1 cellular context compared by ENCODE assay signal in genomic region chr11:115249179-115249578, GRCh38.
A peak's percentile ranks its signal among the peaks of the same experiment; 100 is the strongest.
TF ChIP-seq lines count a peak whose summit lies in the region.

No MANE protein-coding gene starts in this region.

TF ChIP-seq in HepG2, 621 proteins besides CTCF, POLR2A, EP300 and RAD21:
- TF ChIP-seq AHDC1 (CRISPR knock-in tag; IDR thresholded peaks at IDR 0.05; ENCODE audit: borderline replicate concordance) (peak; percentile 28; the same call in 1 of the 2 replicates), ARID5B (CRISPR knock-in tag; IDR thresholded peaks at IDR 0.05) (peak; percentile 43), BCL6 (CRISPR knock-in tag; IDR thresholded peaks at IDR 0.05) (peak; percentile 86), TP53 (CRISPR knock-in tag; conservative IDR thresholded peaks at IDR 0.05) (no peak), SAP130 (CRISPR knock-in tag; IDR thresholded peaks at IDR 0.05; ENCODE audit: low read depth) (peak; percentile 33; the same call in 1 of the 2 replicates), SRF (IDR thresholded peaks at IDR 0.05; ENCODE audit: low read depth, low read length) (no peak), BCLAF1 (IDR thresholded peaks at IDR 0.05) (no peak), FOXA3 (CRISPR knock-in tag; IDR thresholded peaks at IDR 0.05) (peak; percentile 70), TRAFD1 (CRISPR knock-in tag; IDR thresholded peaks at IDR 0.05; ENCODE audit: borderline replicate concordance) (no peak), FOXA1 (IDR thresholded peaks at IDR 0.05) (no peak), FOXA1 (CRISPR knock-in tag; IDR thresholded peaks at IDR 0.05) (peak; percentile 79), TFAP4 (IDR thresholded peaks at IDR 0.05; ENCODE audit: borderline replicate concordance, low read depth) (peak; percentile 72), RARA (CRISPR knock-in tag; IDR thresholded peaks at IDR 0.05) (0 out of 2 replicates have a peak, but pooled peaks have one; percentile 36), SOX13 (IDR thresholded peaks at IDR 0.05) (no peak), SOX13 (CRISPR knock-in tag; conservative IDR thresholded peaks at IDR 0.05 in 1 of 2, IDR thresholded peaks at IDR 0.05 in 1 of 2) (peak in 1 of 2 experiments; percentile 31; a peak in 1 of 4 replicates)
